In genomic region chr14:70821916-70822705, GRCh38 we compare ENCODE assay signal across 8 cellular contexts. TPM values are rescaled to one million over a fixed set of nuclear protein-coding genes. Genes with fewer than 3 reads are reported as not detected.
A peak's percentile ranks its signal among the peaks of the same experiment; 100 is the strongest.
DNase-seq lines count a peak whose midpoint lies in the region; ATAC-seq and TF ChIP-seq lines count a peak whose summit lies in the region.

No MANE protein-coding gene starts in this region.

- H3K4me1 ChIP-seq in left lung: peaks cover 5 to 31% of the 10 kb centered on the region in 2 donors

- H3K9me3 ChIP-seq in left lung: no peaks in the 10 kb centered on the region

- intact Hi-C loops in left lung (cut with DNase I): loop anchor here in 1 of 2 donors (10.0 kb wide), 1 partner anchor 153 kb away; no protein-coding TSS in a partner anchor

- TF ChIP-seq CTCF in left lung (IDR thresholded peaks at IDR 0.05): no peak

- peak; percentile 61 for DNase-seq in EL
- peak; percentile 35 for DNase-seq in M059J (ENCODE audit: low read depth)
- DNase-seq in activated CD4-positive, CD25-positive, alpha-beta regulatory T cell treated with anti-CD3 and anti-CD28 coated beads, Interleukin-2, amount 50 U/mL, for 16 hours (ENCODE audit: low read depth, low spot score): peak; percentile 22
- peak; percentile 44 for DNase-seq in cerebellar cortex (ENCODE audit: low spot score)
- peak; percentile 67 to 93 for DNase-seq in left lung
- DNase-seq in stimulated activated CD4-positive, alpha-beta T cell treated with anti-CD3 and anti-CD28 coated beads, Interleukin-2, amount 100 ng/mL, for 24 hours: peak; percentile 55 to 71

- ATAC-seq in left lung: peak; percentile 62
- ATAC-seq in GM21737 (IDR thresholded peaks at IDR 0.05; ENCODE audit: unreplicated experiment): no peak
- ATAC-seq in HG02852 (IDR thresholded peaks at IDR 0.05; ENCODE audit: unreplicated experiment): no peak

- peak overlapping the region; percentile 56 to 57 for H3K4me3 ChIP-seq in left lung

- peak overlapping the region in 1 of 2 donors; percentile 53 for H3K27ac ChIP-seq in left lung

- H3K36me3 ChIP-seq in left lung: no peaks in the 10 kb centered on the region

- H3K27me3 ChIP-seq in left lung: peaks cover 0 to 26% of the 10 kb centered on the region in 2 donors

RNA-seq across cellular contexts. Expression of gene MAP3K9, which starts 12.8 kb away (rescaled TPM):
- total RNA-seq in M059J (2014; rRNA removed; shearing (Covaris generic)): 3.1 and 5.8 TPM in 2 replicates
- 10 to 100 TPM; 10.7 to 13.1 TPM for total RNA-seq in left lung

Comparison
In these comparisons a context has a peak if more than half of its experiments do, and no peak if none do; other contexts are left out.
1. DNase-seq: peak in every context shown above with its lines; median percentile 80 in left lung; 63 in stimulated activated CD4-positive, alpha-beta T cell treated with anti-CD3 and anti-CD28 coated beads, Interleukin-2, amount 100 ng/mL, for 24 hours; 61 in EL; 44 in cerebellar cortex; 35 in M059J; 22 in activated CD4-positive, CD25-positive, alpha-beta regulatory T cell treated with anti-CD3 and anti-CD28 coated beads, Interleukin-2, amount 50 U/mL, for 16 hours.